In genomic region chr2:22497789-22498188, GRCh38 we compare ENCODE assay signal across 21 cellular contexts.
DNase-seq lines count a peak whose midpoint lies in the region; ATAC-seq and TF ChIP-seq lines count a peak whose summit lies in the region.
"Had no signal": no experiment of that assay in that cellular context is flagged by ENCODE, and none has a peak within 500 bp of the region (broad histone marks: within the 10 kb centered on the region; RNA-seq: fewer than 3 reads in every experiment).

No MANE protein-coding gene starts in this region.

- H3K4me3 ChIP-seq in DND-41 (ENCODE audit: low read depth in 1 of 2, low read length in 2 of 2) (no peak overlapping the region), HL-60 (replicated peaks; ENCODE audit: insufficient read depth, low read length) (no peak overlapping the region), NB4 (ENCODE audit: low read depth, low read length) (no peak overlapping the region), SU-DHL-6 (ENCODE audit: insufficient read depth, low read length, poor library complexity, severe bottlenecking) (no peak overlapping the region), right cardiac atrium (ENCODE audit: low read length) (no peak overlapping the region)
- H3K4me3 ChIP-seq: GM23338, SJSA1 had no signal

- ATAC-seq in DND-41 (ENCODE audit: insufficient read depth, low read depth) (peak; percentile 29; the same call in 1 of the 3 replicates), right cardiac atrium (no peak)
- no peak for ATAC-seq in activated CD4-positive, CD25-positive, alpha-beta regulatory T cell treated with anti-CD3 and anti-CD28 coated beads, Interleukin-2, amount 50 U/mL, for 24 hours
- ATAC-seq: GM23338, HCT116, PC-3 had no signal

- H3K4me2 ChIP-seq in DND-41 (ENCODE audit: insufficient read depth, low read length) (no peak overlapping the region), SU-DHL-6 (ENCODE audit: low read depth, low read length, poor library complexity, severe bottlenecking) (no peak overlapping the region)
- H3K4me2 ChIP-seq: GM23338 had no signal

- intact Hi-C loops in right cardiac atrium (cut with DNase I) = no loop called here

- 85% methylated on average over 3 of the region's 3 CpGs for WGBS in right cardiac atrium

- no peaks in the 10 kb centered on the region for H3K9me2 ChIP-seq in SU-DHL-6 (replicated peaks; ENCODE audit: insufficient read depth, low read length)

- H3F3A ChIP-seq in SU-DHL-6 (ENCODE audit: insufficient read depth) = no peaks in the 10 kb centered on the region

- H3K4me3 Mint-ChIP-seq in osteocyte (ENCODE audit: unreplicated experiment) = no peak overlapping the region
- H3K4me3 Mint-ChIP-seq: GM23338 had no signal

- POLR2A ChIA-PET in HEK293T (lab: Yijun Ruan, JAX) = no interaction called here

- no peaks in the 10 kb centered on the region for H3K36me3 Mint-ChIP-seq in osteocyte (ENCODE audit: unreplicated experiment)

- H2AFZ ChIP-seq in DND-41 (ENCODE audit: low read depth, low read length) (peak overlapping the region; percentile 60), SU-DHL-6 (ENCODE audit: low read depth, low read length, severe bottlenecking) (peak overlapping the region; percentile 88)
- H2AFZ ChIP-seq: GM23338 had no signal

- TF ChIP-seq POLR2A in NB4 (IDR thresholded peaks at IDR 0.05; ENCODE audit: extremely low read depth, insufficient read length) = no peak

- no peaks in the 10 kb centered on the region for H3K79me2 ChIP-seq in DND-41 (ENCODE audit: insufficient read depth, low read length)
- H3K79me2 ChIP-seq in SU-DHL-6 (ENCODE audit: insufficient read depth, low read length) = no peaks in the 10 kb centered on the region

- no peak overlapping the region for H3K27ac Mint-ChIP-seq in osteocyte (ENCODE audit: unreplicated experiment)
- H3K27ac Mint-ChIP-seq: GM23338 had no signal

- H3K4me1 ChIP-seq in DND-41 (ENCODE audit: insufficient read depth, low read length) (no peaks in the 10 kb centered on the region), right cardiac atrium (ENCODE audit: control insufficient read depth, insufficient read depth, low read length) (no peaks in the 10 kb centered on the region)
- H3K4me1 ChIP-seq: SJSA1 had no signal

- no peaks in the 10 kb centered on the region for H3K27me3 ChIP-seq in DND-41 (ENCODE audit: insufficient read depth, low read length, poor library complexity)
- no peaks in the 10 kb centered on the region for H3K27me3 ChIP-seq in HL-60 (ENCODE audit: insufficient read depth, poor library complexity, severe bottlenecking)
- no peaks in the 10 kb centered on the region for H3K27me3 ChIP-seq in SU-DHL-6 (ENCODE audit: low read length)
- no peaks in the 10 kb centered on the region for H3K27me3 ChIP-seq in right cardiac atrium (ENCODE audit: control insufficient read depth, insufficient read depth)
- H3K27me3 ChIP-seq: SJSA1 had no signal

- H3K9me3 ChIP-seq in DND-41 (ENCODE audit: insufficient read depth, low read length, severe bottlenecking) = no peaks in the 10 kb centered on the region
- H3K9me3 ChIP-seq in SU-DHL-6 (ENCODE audit: insufficient read depth, low read length) = no peaks in the 10 kb centered on the region
- H3K9me3 ChIP-seq in right cardiac atrium (ENCODE audit: control insufficient read depth, low read length) = no peaks in the 10 kb centered on the region
- H3K9me3 ChIP-seq: SJSA1 had no signal

- no peaks in the 10 kb centered on the region for H4K20me1 ChIP-seq in DND-41 (ENCODE audit: insufficient read depth, low read length)
- no peaks in the 10 kb centered on the region for H4K20me1 ChIP-seq in SU-DHL-6 (ENCODE audit: low read depth, low read length)

- H3K9ac ChIP-seq in DND-41 (ENCODE audit: low read depth, low read length) (no peak overlapping the region), SU-DHL-6 (ENCODE audit: low read length) (no peak overlapping the region)

- H3K36me3 ChIP-seq in DND-41 (ENCODE audit: insufficient read depth, low read length) (no peaks in the 10 kb centered on the region), SU-DHL-6 (ENCODE audit: low read length) (no peaks in the 10 kb centered on the region)
- H3K36me3 ChIP-seq: SJSA1 had no signal

- H3K27me3 Mint-ChIP-seq in osteocyte (ENCODE audit: unreplicated experiment) = no peaks in the 10 kb centered on the region

- peaks cover 21% of the 10 kb centered on the region for H3K9me3 Mint-ChIP-seq in osteocyte (ENCODE audit: unreplicated experiment)
- H3K9me3 Mint-ChIP-seq: GM23338 had no signal

- no peak for DNase-seq in DND-41
- peak; percentile 4 to 20 for DNase-seq in HL-60 (ENCODE audit: low read depth in 1 of 2, low spot score in 1 of 2)
- peak; percentile 17 for DNase-seq in NB4 (ENCODE audit: low read depth)
- DNase-seq in osteocyte (ENCODE audit: extremely low spot score, unreplicated experiment) = no peak
- no peak for DNase-seq in HEK293T (ENCODE audit: extremely low spot score)
- no peak for DNase-seq in right cardiac atrium
- DNase-seq: C1 segment of cervical spinal cord, DMS153, IMR-90, NCI-H1048, NCI-H146, NCI-H2081 treated with DMSO at 0.1 percent for 48 hours, NCI-H2227 treated with DMSO at 0.1 percent for 48 hours, NCI-H526, PC-3, SW 1271 had no signal

- no peak for TF ChIP-seq CTCF in DND-41 (IDR thresholded peaks at IDR 0.05; ENCODE audit: borderline replicate concordance, extremely low read depth, low read length, poor library complexity, severe bottlenecking)
- TF ChIP-seq CTCF in HL-60 (IDR thresholded peaks at IDR 0.05; ENCODE audit: insufficient read depth, low read length) = no peak
- TF ChIP-seq CTCF in NB4 (IDR thresholded peaks at IDR 0.05; ENCODE audit: low read depth, low read length) = no peak
- TF ChIP-seq CTCF in SU-DHL-6 (IDR thresholded peaks at IDR 0.05; ENCODE audit: insufficient read depth, low read length, poor library complexity, severe bottlenecking) = no peak
- TF ChIP-seq CTCF in osteocyte (IDR thresholded peaks at IDR 0.05) = no peak

- CTCF ChIA-PET in HEK293T (lab: Yijun Ruan, JAX) = no interaction called here

- H3K27ac ChIP-seq in DND-41 (ENCODE audit: low read length) (no peak overlapping the region), HL-60 (replicated peaks) (no peak overlapping the region), SU-DHL-6 (ENCODE audit: low read depth, low read length) (no peak overlapping the region), right cardiac atrium (ENCODE audit: low read length) (no peak overlapping the region)
- H3K27ac ChIP-seq: SJSA1 had no signal

- no peaks in the 10 kb centered on the region for H3K4me1 Mint-ChIP-seq in osteocyte (ENCODE audit: unreplicated experiment)

TF ChIP-seq in HEK293T, 16 proteins besides CTCF, POLR2A, EP300 and RAD21:
- TF ChIP-seq ARNT (IDR thresholded peaks at IDR 0.05) (no peak), NFRKB (IDR thresholded peaks at IDR 0.05) (no peak), ELF4 (IDR thresholded peaks at IDR 0.05) (no peak), ZNF384 (IDR thresholded peaks at IDR 0.05) (no peak), CTBP1 (IDR thresholded peaks at IDR 0.05; ENCODE audit: borderline replicate concordance) (no peak), TARDBP (IDR thresholded peaks at IDR 0.05) (no peak), SP1 (IDR thresholded peaks at IDR 0.05) (no peak), BHLHE40 (IDR thresholded peaks at IDR 0.05; ENCODE audit: borderline replicate concordance) (no peak), FOXA1 (IDR thresholded peaks at IDR 0.05) (no peak), FOXM1 (IDR thresholded peaks at IDR 0.05; ENCODE audit: borderline replicate concordance) (no peak), SUZ12 (IDR thresholded peaks at IDR 0.05) (no peak), HDGF (IDR thresholded peaks at IDR 0.05; ENCODE audit: borderline replicate concordance) (no peak), FOXK2 (IDR thresholded peaks at IDR 0.05) (no peak), LEF1 (IDR thresholded peaks at IDR 0.05; ENCODE audit: borderline replicate concordance) (no peak), L3MBTL2 (conservative IDR thresholded peaks at IDR 0.05) (no peak), PKNOX1 (IDR thresholded peaks at IDR 0.05) (no peak)

Comparison
In these comparisons a context has a peak if more than half of its experiments do, and no peak if none do; other contexts are left out.
1. DNase-seq: peak in HL-60 (2 of 2) and NB4 (single experiment); none in DND-41 (single experiment), osteocyte (single experiment), HEK293T (single experiment) and right cardiac atrium (0 of 3).